In genomic region chr18:58639751-58640427, GRCh38 we compare ENCODE assay signal across 1 cellular context.
TF ChIP-seq lines count a peak whose summit lies in the region.

No MANE protein-coding gene starts in this region.

TF ChIP-seq in GM23338, 12 proteins besides CTCF, POLR2A, EP300 and RAD21 (continued from another document):
- no peak for TF ChIP-seq REST (IDR thresholded peaks at IDR 0.05; ENCODE audit: unreplicated experiment)
